8 cellular contexts compared by ENCODE assay signal in the genomic region with DNA sequence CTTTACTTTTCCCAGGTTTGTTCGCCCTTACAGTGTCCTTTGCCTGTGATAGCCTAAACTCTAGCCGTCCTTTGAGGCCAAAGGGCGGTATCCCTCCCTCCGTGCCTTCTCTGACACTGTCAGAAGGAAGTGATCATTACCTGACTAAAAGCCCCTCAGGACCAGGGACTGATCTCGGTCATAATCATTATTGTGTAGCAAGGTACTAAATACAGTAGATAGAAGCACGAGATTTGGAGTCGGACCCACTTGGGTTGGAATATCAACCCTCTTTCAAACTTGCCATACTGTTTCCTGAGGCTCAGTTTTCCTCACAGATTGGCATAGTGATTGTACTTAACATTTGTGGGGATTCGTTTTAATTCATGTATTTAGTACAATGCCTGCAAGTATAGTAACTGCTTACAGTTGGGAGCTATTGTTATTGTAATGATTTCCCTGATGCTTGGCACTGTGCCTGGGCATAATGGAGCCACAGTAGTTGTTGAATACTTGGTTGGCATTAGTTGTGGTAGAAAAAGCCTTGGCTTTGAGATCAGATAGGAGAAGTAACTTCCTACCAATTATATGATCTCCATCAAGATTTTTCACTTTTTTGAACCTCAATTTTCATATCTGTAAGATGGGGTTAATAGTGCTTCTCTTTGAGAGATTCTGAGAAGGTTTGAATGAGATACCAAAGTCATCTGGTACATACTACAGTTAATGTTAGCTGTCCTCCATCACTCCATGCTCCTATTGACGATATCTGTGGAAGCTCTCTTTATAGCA. TPM values are rescaled to one million over a fixed set of nuclear protein-coding genes. Genes with fewer than 3 reads are reported as not detected.
DNase-seq lines count a peak whose midpoint lies in the region; ATAC-seq and TF ChIP-seq lines count a peak whose summit lies in the region.

No MANE protein-coding gene starts in this region.

- intact Hi-C loops in A673 (cut with micrococcal nuclease; ENCODE audit: unreplicated experiment): no loop called here
- intact Hi-C loops in adrenal gland (cut with DNase I): no loop called here
- intact Hi-C loops in lower lobe of right lung (cut with DNase I): no loop called here
- intact Hi-C loops in vagina (cut with DNase I): no loop called here

- H3K4me1 ChIP-seq in A673 (ENCODE audit: insufficient read depth, low read length, poor library complexity, severe bottlenecking) (peaks cover 16% of the 10 kb centered on the region), adrenal gland (replicated peaks in 1 of 2) (peaks cover 4 to 10% of the 10 kb centered on the region in 2 donors), lower lobe of right lung (peaks cover 9% of the 10 kb centered on the region), vagina (peaks cover 15% of the 10 kb centered on the region)

- ATAC-seq in lower lobe of right lung: no peak

- no peaks in the 10 kb centered on the region for H3K9me3 ChIP-seq in A673 (ENCODE audit: low read depth, low read length, poor library complexity, severe bottlenecking)
- H3K9me3 ChIP-seq in adrenal gland (replicated peaks in 1 of 3): no peaks in the 10 kb centered on the region
- no peaks in the 10 kb centered on the region for H3K9me3 ChIP-seq in lower lobe of right lung
- H3K9me3 ChIP-seq in vagina: no peaks in the 10 kb centered on the region

- H3K27me3 ChIP-seq in A673 (replicated peaks; ENCODE audit: insufficient read depth, low read depth, low read length, poor library complexity): no peaks in the 10 kb centered on the region
- H3K27me3 ChIP-seq in H7 (ENCODE audit: control insufficient read depth, insufficient read depth, low read length): no peaks in the 10 kb centered on the region
- H3K27me3 ChIP-seq in adrenal gland: no peaks in the 10 kb centered on the region
- no peaks in the 10 kb centered on the region for H3K27me3 ChIP-seq in lower lobe of right lung (ENCODE audit: low read depth)
- no peaks in the 10 kb centered on the region for H3K27me3 ChIP-seq in vagina

- H3K27ac ChIP-seq in A673 (ENCODE audit: low read depth, low read length, poor library complexity, severe bottlenecking) (peak overlapping the region; percentile 92), adrenal gland (peak overlapping the region; percentile 81 to 98 (median 92)), lower lobe of right lung (peak overlapping the region; percentile 89), vagina (peak overlapping the region; percentile 76)

- DNase-seq in A673 (ENCODE audit: low spot score): peak; percentile 71
- DNase-seq in H7: no peak
- DNase-seq in adrenal gland: peak in 2 of 7 donors; percentile 30 to 42
- no peak for DNase-seq in lower lobe of right lung
- no peak for DNase-seq in vagina (ENCODE audit: extremely low spot score in 2 of 2)
- DNase-seq in SIG-M5 treated with dmso at 0.1 percent for 504 hours (lab: John Stamatoyannopoulos, UW; ENCODE audit: unreplicated experiment): no peak
- no peak for DNase-seq in central memory CD4-positive, alpha-beta T cell
- no peak for DNase-seq in HuH-7 (ENCODE audit: low spot score)

- TF ChIP-seq POLR2A in adrenal gland (IDR thresholded peaks at IDR 0.05) (no peak), vagina (IDR thresholded peaks at IDR 0.05) (no peak)

- peak overlapping the region; percentile 72 for H3K4me3 ChIP-seq in A673 (ENCODE audit: low read depth, low read length, poor library complexity, severe bottlenecking)
- peak overlapping the region; percentile 52 for H3K4me3 ChIP-seq in H7 (ENCODE audit: insufficient read depth, low read depth, low read length)
- H3K4me3 ChIP-seq in adrenal gland: peak overlapping the region in 2 of 4 donors; percentile 47 to 93
- peak overlapping the region; percentile 70 for H3K4me3 ChIP-seq in lower lobe of right lung
- H3K4me3 ChIP-seq in vagina: peak overlapping the region; percentile 57 to 58

- WGBS in adrenal gland, 4 donors: 25 to 30% (median 26%) methylated on average over 9 of the region's 9 CpGs

- BruUV-seq in A673 (replicated peaks; lab: Mats Ljungman, UMichigan): TSS peak; percentile 75

- CTCF ChIA-PET in A673 (lab: Charles Lee): interaction anchor here (0.7 kb wide), 1 partner anchor 145 kb away, joined by 4 read pairs; no protein-coding TSS in a partner anchor

- peaks cover 7% of the 10 kb centered on the region for H3K36me3 ChIP-seq in A673 (ENCODE audit: insufficient read depth, low read length, poor library complexity, severe bottlenecking)
- peaks cover 2% of the 10 kb centered on the region for H3K36me3 ChIP-seq in H7 (replicated peaks; ENCODE audit: control insufficient read depth, insufficient read depth, low read length)
- H3K36me3 ChIP-seq in adrenal gland (replicated peaks in 1 of 2): peaks cover 0 to 18% of the 10 kb centered on the region in 2 donors
- peaks cover 28% of the 10 kb centered on the region for H3K36me3 ChIP-seq in lower lobe of right lung
- H3K36me3 ChIP-seq in vagina: peaks cover 0 to 18% of the 10 kb centered on the region in 2 donors

- TF ChIP-seq CTCF in A673 (conservative IDR thresholded peaks at IDR 0.05; ENCODE audit: low read depth, low read length) (no peak), adrenal gland (IDR thresholded peaks at IDR 0.05) (no peak), lower lobe of right lung (IDR thresholded peaks at IDR 0.05) (no peak), vagina (IDR thresholded peaks at IDR 0.05) (no peak)

- POLR2A ChIA-PET in A673 (lab: Charles Lee; ENCODE audit: low non-redundant PET): no interaction called here

RNA-seq across cellular contexts. Expression of gene STK11IP, which starts 0.8 kb away (rescaled TPM):
- total RNA-seq in A673 (2021): 35.6 and 43.9 TPM in 2 replicates
- 26.6 and 37.2 TPM in 2 replicates for total RNA-seq in H7 (2014; rRNA removed; shearing (Covaris generic))
- 10 to 100 TPM in 6 of 8 donors, 1 to 10 TPM in 2; 5.0 to 43.7 (median 25.5) TPM for total RNA-seq in adrenal gland
- 10 to 100 TPM; 10.8 to 68.1 (median 47.6) TPM for polyA plus RNA-seq in adrenal gland
- 31.8 TPM for total RNA-seq in lower lobe of right lung
- total RNA-seq in vagina: 11.3 TPM

RNA-seq across cellular contexts. Expression of gene INHA, which starts 26.4 kb away (rescaled TPM):
- total RNA-seq in A673 (2021) (0.70 TPM in 1 of 2 replicates, not detected in the other), adrenal gland (100 to 1,000 TPM in 2 of 8 donors, 10 to 100 TPM in 6; 24.6 to 337 (median 41.0) TPM), lower lobe of right lung (not detected), vagina (0.74 TPM)
- total RNA-seq in H7 (2014; rRNA removed; shearing (Covaris generic)): 1.8 and 6.5 TPM in 2 replicates
- polyA plus RNA-seq in adrenal gland: 100 to 1,000 TPM in 1 of 3 donors, 10 to 100 TPM in 2; 18.9 to 120 (median 44.6) TPM

RNA-seq across cellular contexts. Expression of gene OBSL1, which starts 27.2 kb away (rescaled TPM):
- total RNA-seq in A673 (2021) (23.1 and 46.6 TPM in 2 replicates), adrenal gland (100 to 1,000 TPM; 127 to 215 (median 169) TPM), lower lobe of right lung (49.4 TPM), vagina (53.0 TPM)
- total RNA-seq in H7 (2014; rRNA removed; shearing (Covaris generic)): 155 and 158 TPM in 2 replicates
- 100 to 1,000 TPM in 2 of 3 donors, 10 to 100 TPM in 1; 63.9 to 427 (median 408) TPM for polyA plus RNA-seq in adrenal gland

RNA-seq across cellular contexts. Expression of gene SLC4A3, which starts 28.9 kb away (rescaled TPM):
- total RNA-seq in A673 (2021): 0.52 and 1.5 TPM in 2 replicates
- 6.9 and 8.2 TPM in 2 replicates for total RNA-seq in H7 (2014; rRNA removed; shearing (Covaris generic))
- 10 to 100 TPM in 6 of 8 donors, 1 to 10 TPM in 2; 8.3 to 32.8 (median 15.0) TPM for total RNA-seq in adrenal gland
- polyA plus RNA-seq in adrenal gland: 10 to 100 TPM in 2 of 3 donors, 1 to 10 TPM in 1; 5.2 to 40.5 (median 40.0) TPM
- 1.0 TPM for total RNA-seq in lower lobe of right lung
- total RNA-seq in vagina: 13.5 TPM

RNA-seq across cellular contexts. Expression of gene TMEM198, which starts 54.7 kb away (rescaled TPM):
- 4.6 and 7.6 TPM in 2 replicates for total RNA-seq in A673 (2021)
- total RNA-seq in H7 (2014; rRNA removed; shearing (Covaris generic)): 2.9 and 4.2 TPM in 2 replicates
- total RNA-seq in adrenal gland: 10 to 100 TPM in 5 of 8 donors, 1 to 10 TPM in 3; 6.2 to 16.2 (median 10.4) TPM
- 10 to 100 TPM in 2 of 3 donors, 1 to 10 TPM in 1; 7.5 to 12.1 (median 10.2) TPM for polyA plus RNA-seq in adrenal gland
- 1.4 TPM for total RNA-seq in lower lobe of right lung
- 1.5 TPM for total RNA-seq in vagina
